In the genomic region with DNA sequence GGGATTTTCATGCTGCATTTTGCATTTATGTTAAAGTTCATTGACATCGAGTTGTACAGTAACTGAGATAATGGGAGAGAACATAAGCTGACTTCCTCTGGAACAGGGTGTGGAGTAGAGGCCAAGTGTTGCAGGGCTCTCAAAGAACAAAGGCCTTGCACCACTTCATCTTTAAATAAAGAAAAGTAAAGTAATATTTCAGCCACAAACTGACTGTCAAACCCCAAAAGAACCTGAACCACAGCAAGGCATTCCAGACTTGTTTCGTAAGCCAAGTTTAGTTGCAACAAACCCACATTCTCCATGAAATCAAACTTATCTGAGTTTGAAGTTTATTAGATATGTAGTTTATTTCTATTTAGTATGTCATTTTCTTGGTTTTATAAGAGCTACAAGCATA, we compare ENCODE assay signal across 19 cellular contexts. TPM values are rescaled to one million over a fixed set of nuclear protein-coding genes. Genes with fewer than 3 reads are reported as not detected.
DNase-seq lines count a peak whose midpoint lies in the region; ATAC-seq, FAIRE-seq and TF ChIP-seq lines count a peak whose summit lies in the region.
"Had no signal": no experiment of that assay in that cellular context is flagged by ENCODE, and none has a peak within 500 bp of the region (broad histone marks: within the 10 kb centered on the region; RNA-seq: fewer than 3 reads in every experiment).

No MANE protein-coding gene starts in this region.

- ATAC-seq in PC-3 (peak; percentile 46), HG02678 (IDR thresholded peaks at IDR 0.05; ENCODE audit: unreplicated experiment) (no peak), HG02571 (IDR thresholded peaks at IDR 0.05; ENCODE audit: unreplicated experiment) (no peak), gastrocnemius medialis (no peak)
- ATAC-seq: heart right ventricle, natural killer cell had no signal

- POLR2A ChIA-PET in PC-3 (lab: Charles Lee; ENCODE audit: unreplicated experiment), result no interaction called here

- intact Hi-C loops in PC-3 (cut with micrococcal nuclease) (loop anchor here (10.0 kb wide), 1 partner anchor 113 kb away; no protein-coding TSS in a partner anchor), gastrocnemius medialis (cut with DNase I; ENCODE audit: low total_unique reads) (no loop called here)

- TF ChIP-seq CTCF in PC-3 (conservative IDR thresholded peaks at IDR 0.05; ENCODE audit: low read depth, low read length) (no peak), gastrocnemius medialis (IDR thresholded peaks at IDR 0.05 in 4 of 5, conservative IDR thresholded peaks at IDR 0.05 in 1 of 5) (no peak)

- H3K36me3 ChIP-seq in PC-3 (ENCODE audit: low read depth, low read length) (no peaks in the 10 kb centered on the region), small intestine (ENCODE audit: control insufficient read depth in 2 of 2, insufficient read depth in 2 of 2, low read length in 2 of 2) (no peaks in the 10 kb centered on the region), gastrocnemius medialis (no peaks in the 10 kb centered on the region)
- H3K36me3 ChIP-seq: heart right ventricle had no signal

- 36 to 56% (median 41%) methylated on average over 2 of the region's 2 CpGs for WGBS in small intestine, 3 donors

- H3K27me3 ChIP-seq in PC-3 (ENCODE audit: low read length) (no peaks in the 10 kb centered on the region), small intestine (ENCODE audit: control insufficient read depth in 2 of 2, insufficient read depth in 2 of 2, low read length in 2 of 2) (no peaks in the 10 kb centered on the region), gastrocnemius medialis (no peaks in the 10 kb centered on the region)

- peaks cover 73% of the 10 kb centered on the region for H3K4me1 ChIP-seq in PC-3 (ENCODE audit: insufficient read depth, low read length)
- peaks cover 7 to 15% of the 10 kb centered on the region in 2 donors for H3K4me1 ChIP-seq in small intestine (ENCODE audit: control insufficient read depth in 2 of 2, insufficient read depth in 1 of 2, low read depth in 1 of 2, low read length in 1 of 2)
- H3K4me1 ChIP-seq in gastrocnemius medialis, result no peaks in the 10 kb centered on the region

- H3K27ac ChIP-seq in PC-3 (ENCODE audit: low read length) (peak overlapping the region; percentile 74), epithelial cell of prostate (peak overlapping the region; percentile 49), small intestine (ENCODE audit: low read depth in 1 of 2, low read length in 1 of 2) (peak overlapping the region in 1 of 2 donors; percentile 44), gastrocnemius medialis (no peak overlapping the region)
- H3K27ac ChIP-seq: heart right ventricle had no signal

- FAIRE-seq in small intestine (lab: Jason Lieb, UNC), result no peak
- FAIRE-seq: GM12891 had no signal

- no peak overlapping the region for H3K4me3 ChIP-seq in PC-3 (ENCODE audit: low read length)
- H3K4me3 ChIP-seq in small intestine (ENCODE audit: low read depth in 1 of 2, low read length in 2 of 2), result no peak overlapping the region
- no peak overlapping the region for H3K4me3 ChIP-seq in gastrocnemius medialis
- H3K4me3 ChIP-seq: heart right ventricle had no signal

- no peak overlapping the region for H2AFZ ChIP-seq in PC-3 (ENCODE audit: low read length)

- peak; percentile 82 for DNase-seq in LHCN-M2 (ENCODE audit: low read depth)
- peak; percentile 63 for DNase-seq in PC-3
- DNase-seq in epithelial cell of prostate (ENCODE audit: low read depth, low spot score), result no peak
- DNase-seq in small intestine, result peak; percentile 81
- DNase-seq in gastrocnemius medialis, result no peak
- DNase-seq: activated CD8-positive, alpha-beta memory T cell treated with anti-CD3 and anti-CD28 coated beads for 24 hours; activated naive CD4-positive, alpha-beta T cell treated with Interleukin-2 at 50 U/mL for 16 hours; caudate nucleus; CD4-positive, alpha-beta T cell; heart right ventricle; KBM-7; natural killer cell; NCI-H187; NCI-H82; SHP77 had no signal

- H3K9ac ChIP-seq in PC-3 (ENCODE audit: low read length), result no peak overlapping the region

- H3K4me2 ChIP-seq in PC-3 (ENCODE audit: low read length), result peak overlapping the region; percentile 33

- CTCF ChIA-PET in PC-3 (lab: Charles Lee), result no interaction called here

- no peaks in the 10 kb centered on the region for H3K9me2 ChIP-seq in PC-3 (replicated peaks; ENCODE audit: low read length)

- no peaks in the 10 kb centered on the region for H3F3A ChIP-seq in PC-3 (ENCODE audit: low read length, unreplicated experiment)

- no peaks in the 10 kb centered on the region for H3K79me2 ChIP-seq in PC-3 (ENCODE audit: low read length)

- TF ChIP-seq POLR2A in gastrocnemius medialis (IDR thresholded peaks at IDR 0.05), result no peak

- no peaks in the 10 kb centered on the region for H3K9me3 ChIP-seq in PC-3 (ENCODE audit: low read length)
- no peaks in the 10 kb centered on the region for H3K9me3 ChIP-seq in small intestine (ENCODE audit: control insufficient read depth, low read depth)
- H3K9me3 ChIP-seq in gastrocnemius medialis, result no peaks in the 10 kb centered on the region
- H3K9me3 ChIP-seq: heart right ventricle had no signal

- in situ Hi-C loops in gastrocnemius medialis (cut with MboI; ENCODE audit: low sequenced_read_pairs in 4 of 4), result no loop called here

- H4K20me1 ChIP-seq in PC-3 (ENCODE audit: low read length), result no peaks in the 10 kb centered on the region

- no TSS peak for BruUV-seq in PC-3 (replicated peaks; lab: Mats Ljungman, UMichigan)

RNA-seq across cellular contexts. Expression of gene HMGCS2, which starts 19.1 kb away (rescaled TPM):
- total RNA-seq in LHCN-M2 (2014; rRNA removed), result not detected in 2 replicates
- not detected for polyA plus RNA-seq in LHCN-M2 (2012)
- not detected in 2 replicates for total RNA-seq in PC-3 (2014; rRNA removed)
- polyA plus RNA-seq in small intestine, result 10 to 100 TPM in 2 of 3 donors, 1 to 10 TPM in 1; 8.3 to 36.2 (median 14.6) TPM
- total RNA-seq in gastrocnemius medialis, result 1 to 10 TPM in 3 of 4 donors, not detected in 1; 1.2 to 9.2 (median 2.2) TPM
- total RNA-seq: CD4-positive, alpha-beta T cell; natural killer cell had no signal

RNA-seq across cellular contexts. Expression of gene REG4, which starts 23.5 kb away (rescaled TPM):
- total RNA-seq in LHCN-M2 (2014; rRNA removed), result not detected in 2 replicates
- not detected for polyA plus RNA-seq in LHCN-M2 (2012)
- 0.40 and 0.87 TPM in 2 replicates for total RNA-seq in PC-3 (2014; rRNA removed)
- polyA plus RNA-seq in small intestine, result 100 to 1,000 TPM; 145 to 295 (median 212) TPM
- total RNA-seq in gastrocnemius medialis, result not detected
- total RNA-seq: heart right ventricle, natural killer cell, urinary bladder had no signal
- polyA plus RNA-seq: heart right ventricle had no signal

Comparison
In these comparisons a context has a peak if more than half of its experiments do, and no peak if none do; other contexts are left out.
1. DNase-seq: peak in LHCN-M2 (single experiment), PC-3 (single experiment) and small intestine (single experiment); none in epithelial cell of prostate (single experiment) and gastrocnemius medialis (0 of 2).
2. H3K27ac ChIP-seq: peak in PC-3 (single experiment) and epithelial cell of prostate (single experiment); none in gastrocnemius medialis (0 of 4).